ENCODE assay signal across 15 cellular contexts in genomic region chr19:19486343-19487076, GRCh38. TPM values are rescaled to one million over a fixed set of nuclear protein-coding genes. Genes with fewer than 3 reads are reported as not detected.
DNase-seq lines count a peak whose midpoint lies in the region; ATAC-seq and TF ChIP-seq lines count a peak whose summit lies in the region.
"Had no signal": no experiment of that assay in that cellular context is flagged by ENCODE, and none has a peak within 500 bp of the region (broad histone marks: within the 10 kb centered on the region; RNA-seq: fewer than 3 reads in every experiment).

No MANE protein-coding gene starts in this region.

- DNase-seq in activated naive CD4-positive, alpha-beta T cell treated with anti-CD3 and anti-CD28 coated beads for 36 hours, result no peak
- DNase-seq in activated naive CD4-positive, alpha-beta T cell (lab: John Stamatoyannopoulos, UW), result no peak
- DNase-seq in activated B cell treated with CpG ODN at 0.5 μM for 24 hours (no peak), hepatocyte (ENCODE audit: low spot score) (no peak), SW480 (ENCODE audit: low spot score) (no peak), posterior vena cava (ENCODE audit: low spot score) (no peak)
- no peak for DNase-seq in stimulated activated naive B cell treated with anti-CD40 and anti-IgM and Interleukin-4, amounts not matched to agents 10 μg/mL and 1 μg/mL and 100 μg/mL, for 72 hours
- DNase-seq: mammary epithelial cell, NCI-H1436, NCI-H774 had no signal

- H3K9me3 Mint-ChIP-seq in activated naive CD4-positive, alpha-beta T cell treated with anti-CD3 and anti-CD28 coated beads for 36 hours, result no peaks in the 10 kb centered on the region
- H3K9me3 Mint-ChIP-seq in activated B cell treated with CpG ODN at 0.5 μM for 24 hours, result no peaks in the 10 kb centered on the region
- H3K9me3 Mint-ChIP-seq in stimulated activated naive B cell treated with anti-CD40 and anti-IgM and Interleukin-4, amounts not matched to agents 10 μg/mL and 1 μg/mL and 100 μg/mL, for 72 hours, result no peaks in the 10 kb centered on the region

- peaks cover 66% of the 10 kb centered on the region for H3K4me1 Mint-ChIP-seq in activated naive CD4-positive, alpha-beta T cell treated with anti-CD3 and anti-CD28 coated beads for 36 hours (ENCODE audit: low read depth)
- peaks cover 70% of the 10 kb centered on the region for H3K4me1 Mint-ChIP-seq in activated B cell treated with CpG ODN at 0.5 μM for 24 hours
- H3K4me1 Mint-ChIP-seq in stimulated activated naive B cell treated with anti-CD40 and anti-IgM and Interleukin-4, amounts not matched to agents 10 μg/mL and 1 μg/mL and 100 μg/mL, for 72 hours, result peaks cover 51 to 67% of the 10 kb centered on the region in 2 donors

- H3K27me3 Mint-ChIP-seq in activated naive CD4-positive, alpha-beta T cell treated with anti-CD3 and anti-CD28 coated beads for 36 hours (ENCODE audit: low read depth), result no peaks in the 10 kb centered on the region
- no peaks in the 10 kb centered on the region for H3K27me3 Mint-ChIP-seq in activated B cell treated with CpG ODN at 0.5 μM for 24 hours
- no peaks in the 10 kb centered on the region for H3K27me3 Mint-ChIP-seq in stimulated activated naive B cell treated with anti-CD40 and anti-IgM and Interleukin-4, amounts not matched to agents 10 μg/mL and 1 μg/mL and 100 μg/mL, for 72 hours

- H3K9me2 ChIP-seq in hepatocyte (replicated peaks; ENCODE audit: insufficient read depth), result no peaks in the 10 kb centered on the region

- TF ChIP-seq CTCF in activated B cell treated with CpG ODN at 0.5 μM for 24 hours (IDR thresholded peaks at IDR 0.05) (no peak), hepatocyte (IDR thresholded peaks at IDR 0.05; ENCODE audit: poor library complexity) (no peak)

- POLR2A ChIA-PET in activated B cell treated with CpG ODN at 0.5 μM for 24 hours (lab: Charles Lee), result interaction anchor here (0.5 to 0.6 kb wide), 2 partner anchors 120 to 286 kb away, joined by 7 to 8 read pairs; no protein-coding TSS in a partner anchor

- peak overlapping the region; percentile 66 for H3K27ac ChIP-seq in hepatocyte
- H3K27ac ChIP-seq: right atrium auricular region, thoracic aorta had no signal

- peaks cover 7% of the 10 kb centered on the region for H3K36me3 Mint-ChIP-seq in activated naive CD4-positive, alpha-beta T cell treated with anti-CD3 and anti-CD28 coated beads for 36 hours (ENCODE audit: low read depth)
- H3K36me3 Mint-ChIP-seq in activated B cell treated with CpG ODN at 0.5 μM for 24 hours (ENCODE audit: low read depth), result peaks cover 19% of the 10 kb centered on the region
- H3K36me3 Mint-ChIP-seq in stimulated activated naive B cell treated with anti-CD40 and anti-IgM and Interleukin-4, amounts not matched to agents 10 μg/mL and 1 μg/mL and 100 μg/mL, for 72 hours, result peaks cover 17 to 37% of the 10 kb centered on the region in 2 donors

- H3K27ac Mint-ChIP-seq in activated naive CD4-positive, alpha-beta T cell treated with anti-CD3 and anti-CD28 coated beads for 36 hours, result peak overlapping the region; percentile 70
- peak overlapping the region; percentile 90 for H3K27ac Mint-ChIP-seq in activated B cell treated with CpG ODN at 0.5 μM for 24 hours
- peak overlapping the region; percentile 73 for H3K27ac Mint-ChIP-seq in stimulated activated naive B cell treated with anti-CD40 and anti-IgM and Interleukin-4, amounts not matched to agents 10 μg/mL and 1 μg/mL and 100 μg/mL, for 72 hours

- H3K4me1 ChIP-seq in hepatocyte (ENCODE audit: insufficient read depth), result peaks cover 64% of the 10 kb centered on the region

- no peak overlapping the region for H3K4me2 ChIP-seq in hepatocyte

- H3K36me3 ChIP-seq in hepatocyte (replicated peaks; ENCODE audit: insufficient read depth, low read depth), result no peaks in the 10 kb centered on the region
- H3K36me3 ChIP-seq: right atrium auricular region, thoracic aorta had no signal

- no peak overlapping the region for H3K4me3 Mint-ChIP-seq in activated naive CD4-positive, alpha-beta T cell treated with anti-CD3 and anti-CD28 coated beads for 36 hours
- H3K4me3 Mint-ChIP-seq in activated B cell treated with CpG ODN at 0.5 μM for 24 hours, result no peak overlapping the region
- no peak overlapping the region for H3K4me3 Mint-ChIP-seq in stimulated activated naive B cell treated with anti-CD40 and anti-IgM and Interleukin-4, amounts not matched to agents 10 μg/mL and 1 μg/mL and 100 μg/mL, for 72 hours

- ATAC-seq in activated B cell treated with CpG ODN at 0.5 μM for 24 hours (ENCODE audit: low read depth) (no peak), HG02678 (IDR thresholded peaks at IDR 0.05; ENCODE audit: unreplicated experiment) (no peak)
- ATAC-seq in stimulated activated naive B cell treated with anti-CD40 and anti-IgM and Interleukin-4, amounts not matched to agents 10 μg/mL and 1 μg/mL and 100 μg/mL, for 72 hours (replicated peaks), result no peak

- H2AFZ ChIP-seq in hepatocyte, result no peak overlapping the region

- peaks cover 60% of the 10 kb centered on the region for H3K79me2 ChIP-seq in hepatocyte

- intact Hi-C loops in activated naive CD4-positive, alpha-beta T cell treated with anti-CD3 and anti-CD28 coated beads for 36 hours (cut with micrococcal nuclease), result no loop called here
- intact Hi-C loops in activated B cell treated with CpG ODN at 0.5 μM for 24 hours (cut with micrococcal nuclease) (no loop called here), posterior vena cava (cut with DNase I) (loop anchor here in 1 of 2 donors (5.0 kb wide), 1 partner anchor 104 kb away; no protein-coding TSS in a partner anchor)

- CTCF ChIA-PET in activated naive CD4-positive, alpha-beta T cell treated with anti-CD3 and anti-CD28 coated beads for 36 hours (lab: Charles Lee), result no interaction called here
- CTCF ChIA-PET in activated B cell treated with CpG ODN at 0.5 μM for 24 hours (lab: Charles Lee), result interaction anchor here (6.7 kb wide), 1 partner anchor 120 kb away, joined by 140 read pairs; no protein-coding TSS in a partner anchor

- no peak overlapping the region for H3K4me3 ChIP-seq in hepatocyte
- H3K4me3 ChIP-seq: right atrium auricular region, thoracic aorta had no signal

- H3K27me3 ChIP-seq in hepatocyte, result no peaks in the 10 kb centered on the region
- H3K27me3 ChIP-seq: brain microvascular endothelial cell, right atrium auricular region had no signal

- no peaks in the 10 kb centered on the region for H4K20me1 ChIP-seq in hepatocyte (ENCODE audit: insufficient read depth, poor library complexity, severe bottlenecking)

- H3K9me3 ChIP-seq in hepatocyte (ENCODE audit: low read depth), result no peaks in the 10 kb centered on the region
- H3K9me3 ChIP-seq: right atrium auricular region, thoracic aorta had no signal

- 75% methylated on average over 15 of the region's 15 CpGs for WGBS in hepatocyte (ENCODE audit: low lambda C conversion rate, missing lambda C conversion rate)

RNA-seq across cellular contexts. Expression of gene TSSK6, which starts 28.8 kb away (rescaled TPM):
- total RNA-seq in activated naive CD4-positive, alpha-beta T cell treated with anti-CD3 and anti-CD28 coated beads for 36 hours, result 1 to 10 TPM; 4.5 TPM
- total RNA-seq in activated B cell treated with CpG ODN at 0.5 μM for 24 hours (4.0 and 4.3 TPM in 2 replicates), hepatocyte (0.87 and 1.1 TPM in 2 replicates), posterior vena cava (under 1 TPM; 0.46 to 1.00 TPM)
- polyA plus RNA-seq in hepatocyte, result 1.3 TPM in 1 of 2 replicates, not detected in the other

RNA-seq across cellular contexts. Expression of gene NDUFA13, which starts 29.5 kb away (rescaled TPM):
- total RNA-seq in activated naive CD4-positive, alpha-beta T cell treated with anti-CD3 and anti-CD28 coated beads for 36 hours, result 100 to 1,000 TPM; 351 to 376 TPM
- total RNA-seq in activated B cell treated with CpG ODN at 0.5 μM for 24 hours, result 294 and 317 TPM in 2 replicates
- 46.3 and 80.4 TPM in 2 replicates for total RNA-seq in hepatocyte
- 598 and 615 TPM in 2 replicates for polyA plus RNA-seq in hepatocyte
- 100 to 1,000 TPM; 217 to 248 TPM for total RNA-seq in posterior vena cava

RNA-seq across cellular contexts. Expression of gene YJEFN3, which starts 42.2 kb away (rescaled TPM):
- total RNA-seq in activated naive CD4-positive, alpha-beta T cell treated with anti-CD3 and anti-CD28 coated beads for 36 hours, result 1 to 10 TPM; 6.5 to 7.2 TPM
- total RNA-seq in activated B cell treated with CpG ODN at 0.5 μM for 24 hours, result 7.8 and 9.1 TPM in 2 replicates
- 0.72 and 3.0 TPM in 2 replicates for total RNA-seq in hepatocyte
- 12.5 and 14.0 TPM in 2 replicates for polyA plus RNA-seq in hepatocyte
- 1 to 10 TPM; 2.9 to 3.7 TPM for total RNA-seq in posterior vena cava

RNA-seq across cellular contexts. Expression of gene CILP2, which starts 51.6 kb away (rescaled TPM):
- under 1 TPM; 0.14 to 0.22 TPM for total RNA-seq in activated naive CD4-positive, alpha-beta T cell treated with anti-CD3 and anti-CD28 coated beads for 36 hours
- total RNA-seq in activated B cell treated with CpG ODN at 0.5 μM for 24 hours (0.27 and 0.29 TPM in 2 replicates), hepatocyte (5.4 and 5.7 TPM in 2 replicates), posterior vena cava (1 to 10 TPM in 1 of 2 donors, under 1 TPM in 1; 0.67 to 2.3 TPM)
- polyA plus RNA-seq in hepatocyte, result 16.5 and 22.5 TPM in 2 replicates
- total RNA-seq: HT1080 had no signal
